9 cellular contexts compared by ENCODE assay signal in genomic region chr1:200184196-200184595, GRCh38.
A peak's percentile ranks its signal among the peaks of the same experiment; 100 is the strongest.
DNase-seq lines count a peak whose midpoint lies in the region; ATAC-seq and TF ChIP-seq lines count a peak whose summit lies in the region.
"Had no signal": no experiment of that assay in that cellular context is flagged by ENCODE, and none has a peak within 500 bp of the region (broad histone marks: within the 10 kb centered on the region; RNA-seq: fewer than 3 reads in every experiment).

No MANE protein-coding gene starts in this region.

- H3K4me1 Mint-ChIP-seq in Caco-2 (ENCODE audit: low read depth, unreplicated experiment) = no peaks in the 10 kb centered on the region

- DNase-seq in GM04504 (ENCODE audit: low read depth) = peak; percentile 32
- peak; percentile 68 for DNase-seq in NCI-H2227 treated with DMSO at 0.1 percent for 48 hours (lab: John Stamatoyannopoulos, UW)
- peak; percentile 93 for DNase-seq in mammary epithelial cell
- peak; percentile 72 for DNase-seq in medulla oblongata (ENCODE audit: extremely low spot score)
- DNase-seq in Caco-2 = no peak

- no peaks in the 10 kb centered on the region for H3K27me3 Mint-ChIP-seq in Caco-2 (ENCODE audit: insufficient read depth, unreplicated experiment)

- ATAC-seq in HG02981 (IDR thresholded peaks at IDR 0.05; ENCODE audit: unreplicated experiment) (no peak), HG03520 (IDR thresholded peaks at IDR 0.05; ENCODE audit: unreplicated experiment) (no peak), GM21717 (IDR thresholded peaks at IDR 0.05; ENCODE audit: unreplicated experiment) (no peak)

- H3K9ac ChIP-seq in mammary epithelial cell (ENCODE audit: insufficient read depth, low read length) = no peak overlapping the region

- H3K4me3 Mint-ChIP-seq in Caco-2 (ENCODE audit: unreplicated experiment) = no peak overlapping the region
- H3K4me3 Mint-ChIP-seq: stimulated activated naive CD8-positive, alpha-beta T cell treated with anti-CD3 and anti-CD28 coated beads, Interleukin-15, Interleukin-2, amounts not matched to agents 100 ng/mL and 50 ng/mL, for 24 hours had no signal

- in situ Hi-C loops in mammary epithelial cell (cut with MboI; ENCODE audit: low sequenced_read_pairs in 2 of 2) = no loop called here

- BruUV-seq in mammary epithelial cell (replicated peaks; lab: Mats Ljungman, UMichigan) = no TSS peak
- BruUV-seq in Caco-2 (replicated peaks; lab: Mats Ljungman, UMichigan) = no TSS peak

- no peaks in the 10 kb centered on the region for H4K20me1 ChIP-seq in mammary epithelial cell (ENCODE audit: insufficient read depth, low read length)

- H3K4me3 ChIP-seq in mammary epithelial cell (replicated peaks in 1 of 3; ENCODE audit: insufficient read depth in 1 of 3, low read depth in 2 of 3, low read length in 3 of 3) (no peak overlapping the region), Caco-2 (ENCODE audit: low read depth, low read length) (no peak overlapping the region)

- POLR2A ChIA-PET in Caco-2 (lab: Charles Lee) = no interaction called here

- H3K36me3 Mint-ChIP-seq in Caco-2 (ENCODE audit: insufficient read depth, unreplicated experiment) = peaks cover 6% of the 10 kb centered on the region

- CTCF ChIA-PET in mammary epithelial cell (lab: Charles Lee; ENCODE audit: low non-redundant PET) (no interaction called here), Caco-2 (lab: Charles Lee) (no interaction called here)

- intact Hi-C loops in mammary epithelial cell (cut with micrococcal nuclease) = no loop called here
- intact Hi-C loops in Caco-2 (cut with micrococcal nuclease; ENCODE audit: unreplicated experiment) = no loop called here

- no peaks in the 10 kb centered on the region for H3K9me3 ChIP-seq in mammary epithelial cell (replicated peaks; ENCODE audit: insufficient read depth, low read length)
- no peaks in the 10 kb centered on the region for H3K9me3 ChIP-seq in Caco-2

- TF ChIP-seq CTCF in mammary epithelial cell (conservative IDR thresholded peaks at IDR 0.05 in 1 of 2, IDR thresholded peaks at IDR 0.05 in 1 of 2; ENCODE audit: extremely low read depth in 1 of 2, insufficient read depth in 1 of 2, low read depth in 1 of 2, low read length in 2 of 2) (no peak), Caco-2 (IDR thresholded peaks at IDR 0.05; ENCODE audit: insufficient read depth in 1 of 2, low read depth in 1 of 2, low read length in 1 of 2, severe bottlenecking in 1 of 2, unreplicated experiment in 1 of 2) (no peak)

- H3K9me3 Mint-ChIP-seq in Caco-2 (ENCODE audit: unreplicated experiment) = peaks cover 26% of the 10 kb centered on the region

- H3K27ac ChIP-seq in mammary epithelial cell (ENCODE audit: insufficient read depth, low read depth, low read length) = no peak overlapping the region

- H3K27me3 ChIP-seq in mammary epithelial cell (ENCODE audit: insufficient read depth, low read length) (no peaks in the 10 kb centered on the region), Caco-2 (replicated peaks; ENCODE audit: control insufficient read depth, insufficient read depth, low read length) (no peaks in the 10 kb centered on the region)

- H3K79me2 ChIP-seq in mammary epithelial cell (ENCODE audit: insufficient read depth, low read length) = no peaks in the 10 kb centered on the region

- dilution Hi-C loops in mammary epithelial cell (cut with HindIII; ENCODE audit: low sequenced_read_pairs) = no loop called here

- H3K27ac Mint-ChIP-seq in Caco-2 (ENCODE audit: unreplicated experiment) = no peak overlapping the region
- H3K27ac Mint-ChIP-seq: stimulated activated naive CD8-positive, alpha-beta T cell treated with anti-CD3 and anti-CD28 coated beads, Interleukin-15, Interleukin-2, amounts not matched to agents 100 ng/mL and 50 ng/mL, for 24 hours had no signal

- peak overlapping the region; percentile 33 for H3K4me2 ChIP-seq in mammary epithelial cell (ENCODE audit: insufficient read depth, low read depth, low read length)

- 13% methylated on average over 4 of the region's 4 CpGs for WGBS in mammary epithelial cell (ENCODE audit: low coverage, missing lambda C conversion rate)

- H2AFZ ChIP-seq in mammary epithelial cell (ENCODE audit: low read depth, low read length) = no peak overlapping the region

- H3K4me1 ChIP-seq in mammary epithelial cell (ENCODE audit: insufficient read depth, low read length) = peaks cover 24% of the 10 kb centered on the region
- no peaks in the 10 kb centered on the region for H3K4me1 ChIP-seq in Caco-2

- H3K36me3 ChIP-seq in mammary epithelial cell (ENCODE audit: insufficient read depth, low read length) (no peaks in the 10 kb centered on the region), Caco-2 (ENCODE audit: control insufficient read depth, insufficient read depth, low read length) (no peaks in the 10 kb centered on the region)

Comparison
In these comparisons a context has a peak if more than half of its experiments do, and no peak if none do; other contexts are left out.
1. DNase-seq: peak in GM04504 (single experiment), NCI-H2227 treated with DMSO at 0.1 percent for 48 hours (single experiment), mammary epithelial cell (single experiment) and medulla oblongata (single experiment); none in Caco-2 (0 of 2).